Comparison of ENCODE assay signal across 9 cellular contexts in genomic region chr9:37953775-37954437, GRCh38. TPM values are rescaled to one million over a fixed set of nuclear protein-coding genes. Genes with fewer than 3 reads are reported as not detected.
DNase-seq lines count a peak whose midpoint lies in the region; ATAC-seq and TF ChIP-seq lines count a peak whose summit lies in the region.
"Had no signal": no experiment of that assay in that cellular context is flagged by ENCODE, and none has a peak within 500 bp of the region (broad histone marks: within the 10 kb centered on the region; RNA-seq: fewer than 3 reads in every experiment).

No MANE protein-coding gene starts in this region.

- TF ChIP-seq CTCF in Panc1 (IDR thresholded peaks at IDR 0.05) (no peak), coronary artery (IDR thresholded peaks at IDR 0.05) (no peak), psoas muscle (IDR thresholded peaks at IDR 0.05) (no peak), nephron progenitor cell (IDR thresholded peaks at IDR 0.05) (no peak)

- peaks cover 41% of the 10 kb centered on the region for H3K4me1 Mint-ChIP-seq in nephron progenitor cell

- peaks cover 27% of the 10 kb centered on the region for H3K36me3 Mint-ChIP-seq in nephron progenitor cell (ENCODE audit: low read depth)

- no peak overlapping the region for H3K27ac Mint-ChIP-seq in nephron progenitor cell

- H3K4me3 ChIP-seq in Panc1 (ENCODE audit: low read depth in 2 of 2, low read length in 2 of 2): no peak overlapping the region
- H3K4me3 ChIP-seq in coronary artery: no peak overlapping the region
- H3K4me3 ChIP-seq in psoas muscle: no peak overlapping the region

- H3K36me3 ChIP-seq in Panc1 (ENCODE audit: control insufficient read depth, insufficient read depth, low read length) (peaks cover 6% of the 10 kb centered on the region), psoas muscle (ENCODE audit: insufficient read depth in 1 of 2, low read depth in 1 of 2) (peaks cover 2 to 13% of the 10 kb centered on the region in 2 donors)

- H3K4me1 ChIP-seq in Panc1 (ENCODE audit: control insufficient read depth, insufficient read depth, low read length) (peaks cover 32% of the 10 kb centered on the region), psoas muscle (peaks cover 18% of the 10 kb centered on the region)

- H3K9me3 Mint-ChIP-seq in nephron progenitor cell: no peaks in the 10 kb centered on the region

- peak; percentile 73 for DNase-seq in NK-92 treated with Interleukin-12 subunit alpha and Interleukin-12 subunit beta, amount 100 ng/mL, for 24 hours (lab: John Stamatoyannopoulos, UW)
- DNase-seq in NK-92 (lab: John Stamatoyannopoulos, UW; ENCODE audit: unreplicated experiment) (no peak), Panc1 (ENCODE audit: low read depth, low spot score) (peak; percentile 73), coronary artery (ENCODE audit: low spot score) (no peak), psoas muscle (peak in 1 of 2 donors; percentile 51), cortex of kidney (lab: John Stamatoyannopoulos, UW) (no peak), nephron progenitor cell (no peak)

- BruUV-seq in Panc1 (replicated peaks; lab: Mats Ljungman, UMichigan): no TSS peak

- WGBS in psoas muscle, 3 donors: 33 to 56% (median 56%) methylated on average over 14 of the region's 14 CpGs

- H3K27me3 Mint-ChIP-seq in nephron progenitor cell (ENCODE audit: low read depth, poor library complexity): peaks cover 4% of the 10 kb centered on the region

- ATAC-seq in HG02571 (IDR thresholded peaks at IDR 0.05; ENCODE audit: unreplicated experiment): peak; percentile 65
- peak; percentile 70 for ATAC-seq in Panc1
- ATAC-seq in psoas muscle: peak; percentile 84 to 91 (median 90)

- CTCF ChIA-PET in Panc1 (lab: Charles Lee): no interaction called here

- POLR2A ChIA-PET in Panc1 (lab: Charles Lee): no interaction called here

- H3K27me3 ChIP-seq in Panc1 (ENCODE audit: control insufficient read depth, insufficient read depth, low read length) (no peaks in the 10 kb centered on the region), psoas muscle (ENCODE audit: insufficient read depth in 3 of 3, low read length in 2 of 3) (no peaks in the 10 kb centered on the region)

- peak overlapping the region; percentile 56 for H3K27ac ChIP-seq in Panc1 (ENCODE audit: low read length)
- H3K27ac ChIP-seq in coronary artery: peak overlapping the region; percentile 11 to 52
- H3K27ac ChIP-seq in psoas muscle: peak overlapping the region; percentile 85
- H3K27ac ChIP-seq: 22Rv1 had no signal

- intact Hi-C loops in Panc1 (cut with micrococcal nuclease; ENCODE audit: unreplicated experiment) (no loop called here), psoas muscle (cut with DNase I) (loop anchor here in 1 of 2 donors (10.0 kb wide), 1 partner anchor 61 kb away; no protein-coding TSS in a partner anchor)

- in situ Hi-C loops in Panc1 (cut with HindIII; ENCODE audit: low pct_unique_long_range_greater_than_20kb, low sequenced_read_pairs): no loop called here

- no peak overlapping the region for H3K4me3 Mint-ChIP-seq in nephron progenitor cell

- H3K9me3 ChIP-seq in Panc1 (ENCODE audit: control insufficient read depth, insufficient read depth, low read depth, low read length) (no peaks in the 10 kb centered on the region), psoas muscle (no peaks in the 10 kb centered on the region)

RNA-seq across cellular contexts. Expression of gene SLC25A51, which starts 50.0 kb away (rescaled TPM):
- total RNA-seq in Panc1 (2021; ENCODE audit: unreplicated experiment) (23.4 TPM), psoas muscle (10 to 100 TPM; 16.3 to 25.3 (median 18.4) TPM)
- polyA plus RNA-seq in Panc1 (2012; ENCODE audit: insufficient read length): 5.9 TPM
- polyA plus RNA-seq in psoas muscle: 10 to 100 TPM in 2 of 3 donors, 1 to 10 TPM in 1; 8.4 to 24.0 (median 18.4) TPM

Comparison
In these comparisons a context has a peak if more than half of its experiments do, and no peak if none do; other contexts are left out.
1. DNase-seq: peak in NK-92 treated with Interleukin-12 subunit alpha and Interleukin-12 subunit beta, amount 100 ng/mL, for 24 hours (single experiment) and Panc1 (single experiment); none in NK-92 (single experiment), coronary artery (single experiment), cortex of kidney (single experiment) and nephron progenitor cell (single experiment).
2. H3K27ac ChIP-seq: peak in every context shown above with its lines; median percentile 85 in psoas muscle; 56 in Panc1; 32 in coronary artery.
3. Peak in every context shown above with its lines, with median percentiles within 50 percentile points of each other: ATAC-seq.